ENCODE assay signal across 22 cellular contexts in the genomic region with DNA sequence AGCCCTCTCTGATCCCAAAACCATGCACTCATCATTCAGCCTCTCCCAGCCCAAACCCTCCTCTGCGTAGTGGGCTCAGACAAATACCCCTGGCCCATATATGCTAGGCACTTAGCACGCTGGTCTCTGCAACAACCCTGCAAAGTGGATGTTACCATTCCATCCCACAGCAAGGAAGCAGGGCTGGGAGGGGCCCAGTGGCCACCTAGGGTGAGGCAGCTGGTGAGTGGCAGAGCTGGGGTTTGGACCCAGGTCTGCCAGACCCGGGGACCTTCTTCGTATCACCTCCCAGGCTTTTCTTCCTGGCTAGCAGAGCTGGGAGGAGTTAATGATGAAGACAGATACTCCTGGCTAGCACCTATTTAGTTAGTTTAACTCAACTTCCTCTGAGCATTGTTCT. TPM values are rescaled to one million over a fixed set of nuclear protein-coding genes. Genes with fewer than 3 reads are reported as not detected.
DNase-seq lines count a peak whose midpoint lies in the region; ATAC-seq, FAIRE-seq and TF ChIP-seq lines count a peak whose summit lies in the region.
"Had no signal": no experiment of that assay in that cellular context is flagged by ENCODE, and none has a peak within 500 bp of the region (broad histone marks: within the 10 kb centered on the region; RNA-seq: fewer than 3 reads in every experiment).

No MANE protein-coding gene starts in this region.

- H3K9me3 Mint-ChIP-seq in neural progenitor cell = no peaks in the 10 kb centered on the region
- no peaks in the 10 kb centered on the region for H3K9me3 Mint-ChIP-seq in nephron progenitor cell
- H3K9me3 Mint-ChIP-seq: CD4-positive, alpha-beta T cell; CD8-positive, alpha-beta T cell had no signal

- no peak overlapping the region for H3K9ac ChIP-seq in neural progenitor cell
- H3K9ac ChIP-seq: BLaER1 treated with 17β-estradiol and CSF1 and Interleukin-3, amounts not matched to agents 10 nM and 100 nM had no signal

- peaks cover 64% of the 10 kb centered on the region for H3K36me3 ChIP-seq in left ventricle myocardium inferior
- no peaks in the 10 kb centered on the region for H3K36me3 ChIP-seq in neural progenitor cell
- H3K36me3 ChIP-seq: BLaER1 treated with 17β-estradiol and CSF1 and Interleukin-3, amounts not matched to agents 10 nM and 100 nM had no signal

- no peak overlapping the region for H2AFZ ChIP-seq in neural progenitor cell (replicated peaks)

- no peak overlapping the region for H3K4me2 ChIP-seq in neural progenitor cell

- no peaks in the 10 kb centered on the region for H3K9me3 ChIP-seq in left ventricle myocardium inferior (replicated peaks)
- H3K9me3 ChIP-seq in neural progenitor cell (ENCODE audit: low read depth) = no peaks in the 10 kb centered on the region
- H3K9me3 ChIP-seq: A549; BLaER1 treated with 17β-estradiol and CSF1 and Interleukin-3, amounts not matched to agents 10 nM and 100 nM; Caco-2 had no signal

- ATAC-seq in Right ventricle myocardium inferior = no peak
- ATAC-seq: CD8-positive, alpha-beta T cell had no signal

- no peaks in the 10 kb centered on the region for H3K27me3 ChIP-seq in left ventricle myocardium inferior (ENCODE audit: low read depth)
- no peaks in the 10 kb centered on the region for H3K27me3 ChIP-seq in neural progenitor cell
- H3K27me3 ChIP-seq: BLaER1 treated with 17β-estradiol and CSF1 and Interleukin-3, amounts not matched to agents 10 nM and 100 nM had no signal

- DNase-seq in Right ventricle myocardium inferior (ENCODE audit: missing footprints) (peak; percentile 9), left ventricle myocardium inferior (no peak), neural progenitor cell (ENCODE audit: low spot score) (no peak), urothelium cell line (ENCODE audit: low spot score) (no peak), nephron progenitor cell (no peak), foreskin fibroblast (no peak)
- DNase-seq: AML-193; Caco-2; Calu3; CD4-positive, alpha-beta T cell; CD8-positive, alpha-beta T cell; DMS79 treated with DMSO at 0.1 percent for 48 hours; GF-D8 had no signal

- no peaks in the 10 kb centered on the region for H4K20me1 ChIP-seq in neural progenitor cell (ENCODE audit: low read depth)

- TF ChIP-seq CTCF in left ventricle myocardium inferior (IDR thresholded peaks at IDR 0.05; ENCODE audit: borderline replicate concordance) (no peak), neural progenitor cell (IDR thresholded peaks at IDR 0.05) (no peak), nephron progenitor cell (IDR thresholded peaks at IDR 0.05) (no peak), foreskin fibroblast (IDR thresholded peaks at IDR 0.05; ENCODE audit: low read depth, low read length) (no peak)

- H3K36me3 Mint-ChIP-seq in neural progenitor cell = no peaks in the 10 kb centered on the region
- peaks cover 42% of the 10 kb centered on the region for H3K36me3 Mint-ChIP-seq in nephron progenitor cell (ENCODE audit: low read depth)
- H3K36me3 Mint-ChIP-seq: CD8-positive, alpha-beta T cell had no signal

- H3K4me1 ChIP-seq in left ventricle myocardium inferior (peaks cover 12% of the 10 kb centered on the region), neural progenitor cell (no peaks in the 10 kb centered on the region)
- H3K4me1 ChIP-seq: A549 had no signal

- H3K4me3 ChIP-seq in left ventricle myocardium inferior (no peak overlapping the region), neural progenitor cell (no peak overlapping the region), foreskin fibroblast (ENCODE audit: low read depth in 1 of 2, low read length in 2 of 2) (no peak overlapping the region)
- H3K4me3 ChIP-seq: A549; BLaER1 treated with 17β-estradiol and CSF1 and Interleukin-3, amounts not matched to agents 10 nM and 100 nM had no signal

- no peak overlapping the region for H3K27ac ChIP-seq in left ventricle myocardium inferior (replicated peaks)
- no peak overlapping the region for H3K27ac ChIP-seq in neural progenitor cell
- H3K27ac ChIP-seq: 22Rv1; A549; BLaER1 treated with 17β-estradiol and CSF1 and Interleukin-3, amounts not matched to agents 10 nM and 100 nM; C4-2B had no signal

- H3K79me2 ChIP-seq in neural progenitor cell (ENCODE audit: low read depth) = no peaks in the 10 kb centered on the region

- peak overlapping the region; percentile 39 for H3K27ac Mint-ChIP-seq in neural progenitor cell
- no peak overlapping the region for H3K27ac Mint-ChIP-seq in nephron progenitor cell
- H3K27ac Mint-ChIP-seq: B cell; CD4-positive, alpha-beta T cell; CD8-positive, alpha-beta T cell had no signal

- H3K4me1 Mint-ChIP-seq in neural progenitor cell = peaks cover 5% of the 10 kb centered on the region
- peaks cover 21% of the 10 kb centered on the region for H3K4me1 Mint-ChIP-seq in nephron progenitor cell

- H3K27me3 Mint-ChIP-seq in neural progenitor cell (ENCODE audit: insufficient read depth, low read depth) = peaks cover 3% of the 10 kb centered on the region
- peaks cover 2% of the 10 kb centered on the region for H3K27me3 Mint-ChIP-seq in nephron progenitor cell (ENCODE audit: low read depth, poor library complexity)
- H3K27me3 Mint-ChIP-seq: B cell; CD4-positive, alpha-beta T cell had no signal

- peak; percentile 5 for FAIRE-seq in urothelium cell line (lab: Jason Lieb, UNC)
- FAIRE-seq: A549, D721Med, G401.6, GM12891, GM19239 had no signal

- no peaks in the 10 kb centered on the region for H3F3A ChIP-seq in neural progenitor cell (ENCODE audit: low read depth)

- intact Hi-C loops in Right ventricle myocardium inferior (cut with DNase I) (loop anchor here (1.0 to 5.0 kb wide), 3 partner anchors 77 to 384 kb away; no protein-coding TSS in a partner anchor), left ventricle myocardium inferior (cut with micrococcal nuclease) (loop anchor here (10.0 kb wide), 1 partner anchor 361 kb away; no protein-coding TSS in a partner anchor)

- H3K4me3 Mint-ChIP-seq in neural progenitor cell (no peak overlapping the region), nephron progenitor cell (no peak overlapping the region)
- H3K4me3 Mint-ChIP-seq: B cell; CD4-positive, alpha-beta T cell; CD8-positive, alpha-beta T cell had no signal

RNA-seq across cellular contexts. Expression of a gene that starts 33.1 kb away (rescaled TPM):
- 1.8 TPM for total RNA-seq in Right ventricle myocardium inferior
- 1.7 TPM for total RNA-seq in left ventricle myocardium inferior
- 2.5 and 9.0 TPM in 2 replicates for total RNA-seq in neural progenitor cell (ENCODE audit: low replicate concordance)
